Comparison of ENCODE assay signal across 8 cellular contexts in genomic region chr1:84141177-84142003, GRCh38. TPM values are rescaled to one million over a fixed set of nuclear protein-coding genes. Genes with fewer than 3 reads are reported as not detected.
A peak's percentile ranks its signal among the peaks of the same experiment; 100 is the strongest.
DNase-seq lines count a peak whose midpoint lies in the region; ATAC-seq and TF ChIP-seq lines count a peak whose summit lies in the region.

No MANE protein-coding gene starts in this region.

- 0 out of 2 replicates have a peak, but pooled peaks cover 7% of the 10 kb centered on the region for H3K9me3 ChIP-seq in Loucy (ENCODE audit: insufficient read depth, low read depth, low read length)
- H3K9me3 ChIP-seq in naive thymus-derived CD4-positive, alpha-beta T cell (ENCODE audit: control insufficient read depth in 2 of 3, low read length in 3 of 3) = no peaks in the 10 kb centered on the region

- H3K27ac ChIP-seq in brain microvascular endothelial cell = no peak overlapping the region
- H3K27ac ChIP-seq in naive thymus-derived CD4-positive, alpha-beta T cell (ENCODE audit: low read depth, low read length) = no peak overlapping the region

- H4K20me1 ChIP-seq in Loucy (ENCODE audit: insufficient read depth, low read length, poor library complexity, severe bottlenecking) = peaks cover 3% of the 10 kb centered on the region

- H3K27ac Mint-ChIP-seq in naive thymus-derived CD4-positive, alpha-beta T cell = peak overlapping the region in 8 of 9 donors; percentile 15 to 99 (median 55)
- no peak overlapping the region for H3K27ac Mint-ChIP-seq in activated naive CD8-positive, alpha-beta T cell treated with anti-CD3 and anti-CD28 coated beads for 36 hours

- no peaks in the 10 kb centered on the region for H3K27me3 Mint-ChIP-seq in naive thymus-derived CD4-positive, alpha-beta T cell
- H3K27me3 Mint-ChIP-seq in activated naive CD8-positive, alpha-beta T cell treated with anti-CD3 and anti-CD28 coated beads for 36 hours = no peaks in the 10 kb centered on the region

- peaks cover 25% of the 10 kb centered on the region for H3K4me1 ChIP-seq in Loucy (ENCODE audit: insufficient read depth, low read length, poor library complexity, severe bottlenecking)
- H3K4me1 ChIP-seq in naive thymus-derived CD4-positive, alpha-beta T cell (ENCODE audit: control insufficient read depth in 2 of 2, insufficient read depth in 2 of 2, low read length in 2 of 2) = peaks cover 13 to 17% of the 10 kb centered on the region in 2 donors

- H3K9me2 ChIP-seq in Loucy (replicated peaks; ENCODE audit: low read depth, low read length) = no peaks in the 10 kb centered on the region

- intact Hi-C loops in naive thymus-derived CD4-positive, alpha-beta T cell (cut with micrococcal nuclease) = loop anchor here (1.0 to 5.0 kb wide), 11 partner anchors 246 to 1136 kb away; partner anchors contain the start of genes BCL10 (in 1 of the 2) and SYDE2 (in 1 of the 2)

- in situ Hi-C loops in brain microvascular endothelial cell (cut with HindIII; ENCODE audit: low pct_ligation_motif_present, low sequenced_read_pairs) = loop anchor here (10.0 to 25.0 kb wide), 2 partner anchors 293 to 621 kb away; no protein-coding TSS in a partner anchor

- H3K36me3 ChIP-seq in Loucy (ENCODE audit: insufficient read depth, low read length) = no peaks in the 10 kb centered on the region
- no peaks in the 10 kb centered on the region for H3K36me3 ChIP-seq in brain microvascular endothelial cell (replicated peaks)
- no peaks in the 10 kb centered on the region for H3K36me3 ChIP-seq in naive thymus-derived CD4-positive, alpha-beta T cell (ENCODE audit: control insufficient read depth in 2 of 3, insufficient read depth in 3 of 3, low read length in 3 of 3)

- peak; percentile 25 for ATAC-seq in naive thymus-derived CD4-positive, alpha-beta T cell
- no peak for ATAC-seq in HG03469 (IDR thresholded peaks at IDR 0.05; ENCODE audit: unreplicated experiment)
- no peak for ATAC-seq in GM18511 (IDR thresholded peaks at IDR 0.05; ENCODE audit: unreplicated experiment)

- no peak overlapping the region for H2AFZ ChIP-seq in Loucy (ENCODE audit: low read length)

- peak; percentile 70 for TF ChIP-seq CTCF in Loucy (conservative IDR thresholded peaks at IDR 0.05; ENCODE audit: low read length)
- peak; percentile 44 for TF ChIP-seq CTCF in brain microvascular endothelial cell (IDR thresholded peaks at IDR 0.05; ENCODE audit: low read depth, low read length, missing control alignments)

- H3K4me3 ChIP-seq in Loucy (ENCODE audit: low read length, poor library complexity, severe bottlenecking) = no peak overlapping the region
- H3K4me3 ChIP-seq in brain microvascular endothelial cell (ENCODE audit: low read depth, low read length) = no peak overlapping the region
- no peak overlapping the region for H3K4me3 ChIP-seq in naive thymus-derived CD4-positive, alpha-beta T cell (ENCODE audit: low read length)

- no peaks in the 10 kb centered on the region for H3K27me3 ChIP-seq in Loucy (ENCODE audit: insufficient read depth, low read length, poor library complexity, severe bottlenecking)
- H3K27me3 ChIP-seq in brain microvascular endothelial cell (replicated peaks) = no peaks in the 10 kb centered on the region
- no peaks in the 10 kb centered on the region for H3K27me3 ChIP-seq in naive thymus-derived CD4-positive, alpha-beta T cell (ENCODE audit: control insufficient read depth in 2 of 2, insufficient read depth in 2 of 2, low read length in 2 of 2)

- CTCF ChIA-PET in naive thymus-derived CD4-positive, alpha-beta T cell (lab: Charles Lee) = interaction anchor here (0.5 to 9.7 kb wide), 15 partner anchors 9 to 797 kb away, joined by 3 to 167 read pairs (median 3); no protein-coding TSS in a partner anchor

- peak overlapping the region in 2 of 10 donors; percentile 12 to 51 for H3K4me3 Mint-ChIP-seq in naive thymus-derived CD4-positive, alpha-beta T cell
- H3K4me3 Mint-ChIP-seq in activated naive CD8-positive, alpha-beta T cell treated with anti-CD3 and anti-CD28 coated beads for 36 hours = no peak overlapping the region

- DNase-seq in DMS 273 (lab: John Stamatoyannopoulos, UW; ENCODE audit: unreplicated experiment) = peak; percentile 22
- DNase-seq in brain microvascular endothelial cell = no peak
- peak in 5 of 9 donors; percentile 22 to 50 (median 47) for DNase-seq in naive thymus-derived CD4-positive, alpha-beta T cell
- no peak for DNase-seq in NCI-H1436 (lab: John Stamatoyannopoulos, UW)
- no peak for DNase-seq in activated naive CD8-positive, alpha-beta T cell treated with anti-CD3 and anti-CD28 coated beads for 36 hours

- POLR2A ChIA-PET in naive thymus-derived CD4-positive, alpha-beta T cell (lab: Charles Lee) = interaction anchor here (0.8 to 5.1 kb wide), 4 partner anchors 295 to 432 kb away, joined by 3 to 105 read pairs (median 5); partner anchors contain the start of gene CTBS

- H3K9me3 Mint-ChIP-seq in naive thymus-derived CD4-positive, alpha-beta T cell = peaks cover 0 to 7% (median 0%) of the 10 kb centered on the region in 11 donors
- peaks cover 5% of the 10 kb centered on the region for H3K9me3 Mint-ChIP-seq in activated naive CD8-positive, alpha-beta T cell treated with anti-CD3 and anti-CD28 coated beads for 36 hours

- H3K36me3 Mint-ChIP-seq in naive thymus-derived CD4-positive, alpha-beta T cell = peaks cover 0 to 7% (median 0%) of the 10 kb centered on the region in 5 donors
- peaks cover 2% of the 10 kb centered on the region for H3K36me3 Mint-ChIP-seq in activated naive CD8-positive, alpha-beta T cell treated with anti-CD3 and anti-CD28 coated beads for 36 hours

- no peak overlapping the region for H3K4me2 ChIP-seq in Loucy (ENCODE audit: low read depth, low read length, poor library complexity, severe bottlenecking)

- peaks cover 3 to 29% (median 20%) of the 10 kb centered on the region in 7 donors for H3K4me1 Mint-ChIP-seq in naive thymus-derived CD4-positive, alpha-beta T cell
- H3K4me1 Mint-ChIP-seq in activated naive CD8-positive, alpha-beta T cell treated with anti-CD3 and anti-CD28 coated beads for 36 hours = peaks cover 14% of the 10 kb centered on the region

- no peak overlapping the region for H3K9ac ChIP-seq in Loucy (ENCODE audit: low read depth, low read length, poor library complexity, severe bottlenecking)

- peaks cover 3% of the 10 kb centered on the region for H3F3A ChIP-seq in Loucy (ENCODE audit: low read depth)

- peaks cover 14% of the 10 kb centered on the region for H3K79me2 ChIP-seq in Loucy (ENCODE audit: insufficient read depth, low read length)

RNA-seq across cellular contexts. Expression of gene PRKACB, which starts 2.7 kb away (rescaled TPM):
- 100 to 1,000 TPM in 2 of 5 experiments, 10 to 100 TPM in 3; 71.1 to 176 (median 89.3) TPM for total RNA-seq in naive thymus-derived CD4-positive, alpha-beta T cell
- polyA plus RNA-seq in naive thymus-derived CD4-positive, alpha-beta T cell = 100 to 1,000 TPM in 1 of 2 donors, 10 to 100 TPM in 1; 95.0 to 134 TPM
- total RNA-seq in activated naive CD8-positive, alpha-beta T cell treated with anti-CD3 and anti-CD28 coated beads for 36 hours = 10 to 100 TPM; 43.2 to 49.7 TPM

Comparison
In these comparisons a context has a peak if more than half of its experiments do, and no peak if none do; other contexts are left out.
1. DNase-seq: peak in DMS 273 (single experiment) and naive thymus-derived CD4-positive, alpha-beta T cell (5 of 9); none in brain microvascular endothelial cell (single experiment), NCI-H1436 (single experiment) and activated naive CD8-positive, alpha-beta T cell treated with anti-CD3 and anti-CD28 coated beads for 36 hours (single experiment).